In the genomic region with DNA sequence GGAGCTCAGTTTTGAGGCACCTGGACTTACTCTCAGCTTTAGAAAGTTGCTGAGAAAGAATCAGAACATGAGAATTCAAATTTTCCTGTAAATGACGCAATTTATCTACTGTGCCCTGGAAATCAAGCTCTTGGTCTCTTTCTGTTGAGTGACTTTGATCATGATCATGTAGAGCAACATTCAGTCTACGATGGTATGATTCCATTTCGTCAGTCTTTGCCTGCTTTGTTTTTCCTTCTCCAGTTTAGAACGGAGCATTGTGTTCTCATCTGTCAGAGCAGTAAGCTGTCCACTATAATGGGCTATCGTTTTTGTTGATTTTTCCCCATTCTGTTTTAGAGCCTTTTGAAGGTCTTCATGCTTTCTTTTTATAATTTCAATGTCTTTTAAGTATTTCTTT, we compare ENCODE assay signal across 22 cellular contexts. TPM values are rescaled to one million over a fixed set of nuclear protein-coding genes. Genes with fewer than 3 reads are reported as not detected.
DNase-seq lines count a peak whose midpoint lies in the region; ATAC-seq, FAIRE-seq and TF ChIP-seq lines count a peak whose summit lies in the region.
"Had no signal": no experiment of that assay in that cellular context is flagged by ENCODE, and none has a peak within 500 bp of the region (broad histone marks: within the 10 kb centered on the region; RNA-seq: fewer than 3 reads in every experiment).

No MANE protein-coding gene starts in this region.

- H3K36me3 ChIP-seq in thoracic aorta (peaks cover 25% of the 10 kb centered on the region), A673 (ENCODE audit: insufficient read depth, low read length, poor library complexity, severe bottlenecking) (peaks cover 32% of the 10 kb centered on the region)

- no peaks in the 10 kb centered on the region for H3K27me3 Mint-ChIP-seq in central memory CD8-positive, alpha-beta T cell
- H3K27me3 Mint-ChIP-seq in osteocyte (ENCODE audit: unreplicated experiment) = no peaks in the 10 kb centered on the region
- H3K27me3 Mint-ChIP-seq in stimulated activated naive CD8-positive, alpha-beta T cell treated with anti-CD3 and anti-CD28 coated beads, Interleukin-15, amount 100 ng/mL, for 72 hours = no peaks in the 10 kb centered on the region
- H3K27me3 Mint-ChIP-seq: IgD-negative memory B cell had no signal

- no TSS peak for BruUV-seq in A673 (replicated peaks; lab: Mats Ljungman, UMichigan)

- CTCF ChIA-PET in A673 (lab: Charles Lee) = no interaction called here

- H3K4me1 ChIP-seq in thoracic aorta (ENCODE audit: control insufficient read depth in 1 of 2, low read depth in 2 of 2) (peaks cover 21 to 76% of the 10 kb centered on the region in 2 donors), A673 (ENCODE audit: insufficient read depth, low read length, poor library complexity, severe bottlenecking) (no peaks in the 10 kb centered on the region)

- H3K4me3 Mint-ChIP-seq in central memory CD8-positive, alpha-beta T cell = no peak overlapping the region
- H3K4me3 Mint-ChIP-seq in osteocyte (ENCODE audit: unreplicated experiment) = no peak overlapping the region
- H3K4me3 Mint-ChIP-seq in stimulated activated naive CD8-positive, alpha-beta T cell treated with anti-CD3 and anti-CD28 coated beads, Interleukin-15, amount 100 ng/mL, for 72 hours = no peak overlapping the region
- H3K4me3 Mint-ChIP-seq: CD8-positive, alpha-beta T cell; IgD-negative memory B cell had no signal

- H3K9me3 Mint-ChIP-seq in central memory CD8-positive, alpha-beta T cell = no peaks in the 10 kb centered on the region
- no peaks in the 10 kb centered on the region for H3K9me3 Mint-ChIP-seq in osteocyte (ENCODE audit: unreplicated experiment)
- no peaks in the 10 kb centered on the region for H3K9me3 Mint-ChIP-seq in stimulated activated naive CD8-positive, alpha-beta T cell treated with anti-CD3 and anti-CD28 coated beads, Interleukin-15, amount 100 ng/mL, for 72 hours
- H3K9me3 Mint-ChIP-seq: CD8-positive, alpha-beta T cell; IgD-negative memory B cell had no signal

- H3K27me3 ChIP-seq in thoracic aorta (replicated peaks; ENCODE audit: insufficient read depth) (no peaks in the 10 kb centered on the region), A673 (replicated peaks; ENCODE audit: insufficient read depth, low read depth, low read length, poor library complexity) (no peaks in the 10 kb centered on the region)
- H3K27me3 ChIP-seq: Peyer's patch had no signal

- H3K4me1 Mint-ChIP-seq in central memory CD8-positive, alpha-beta T cell = peaks cover 66% of the 10 kb centered on the region
- H3K4me1 Mint-ChIP-seq in osteocyte (ENCODE audit: unreplicated experiment) = peaks cover 72% of the 10 kb centered on the region
- H3K4me1 Mint-ChIP-seq in stimulated activated naive CD8-positive, alpha-beta T cell treated with anti-CD3 and anti-CD28 coated beads, Interleukin-15, amount 100 ng/mL, for 72 hours = peaks cover 40% of the 10 kb centered on the region

- no peak for ATAC-seq in central memory CD8-positive, alpha-beta T cell (replicated peaks; ENCODE audit: extremely low read depth, poor library complexity, severe bottlenecking)
- no peak for ATAC-seq in thoracic aorta (ENCODE audit: insufficient number of reproducible peaks, low FRiP score, low read depth)
- ATAC-seq in stimulated activated naive CD8-positive, alpha-beta T cell treated with anti-CD3 and anti-CD28 coated beads, Interleukin-15, amount 100 ng/mL, for 72 hours = no peak
- ATAC-seq: CD8-positive, alpha-beta T cell; GM12878 had no signal

- H3K27ac ChIP-seq in thoracic aorta (peak overlapping the region; percentile 10 to 41), A673 (ENCODE audit: low read depth, low read length, poor library complexity, severe bottlenecking) (no peak overlapping the region)
- H3K27ac ChIP-seq: Peyer's patch had no signal

- H3K9me3 ChIP-seq in thoracic aorta = no peaks in the 10 kb centered on the region
- no peaks in the 10 kb centered on the region for H3K9me3 ChIP-seq in A673 (ENCODE audit: low read depth, low read length, poor library complexity, severe bottlenecking)
- H3K9me3 ChIP-seq: Peyer's patch had no signal

- peaks cover 66% of the 10 kb centered on the region for H3K36me3 Mint-ChIP-seq in central memory CD8-positive, alpha-beta T cell (ENCODE audit: insufficient read depth)
- peaks cover 63% of the 10 kb centered on the region for H3K36me3 Mint-ChIP-seq in osteocyte (ENCODE audit: unreplicated experiment)

- peak overlapping the region; percentile 29 for H3K27ac Mint-ChIP-seq in central memory CD8-positive, alpha-beta T cell (ENCODE audit: low read depth)
- H3K27ac Mint-ChIP-seq in osteocyte (ENCODE audit: unreplicated experiment) = peak overlapping the region; percentile 4
- no peak overlapping the region for H3K27ac Mint-ChIP-seq in stimulated activated naive CD8-positive, alpha-beta T cell treated with anti-CD3 and anti-CD28 coated beads, Interleukin-15, amount 100 ng/mL, for 72 hours
- H3K27ac Mint-ChIP-seq: CD8-positive, alpha-beta T cell; IgD-negative memory B cell had no signal

- no peak for DNase-seq in central memory CD8-positive, alpha-beta T cell (ENCODE audit: low spot score in 2 of 2)
- DNase-seq in frontal cortex (ENCODE audit: low spot score in 2 of 2) (no peak), osteocyte (ENCODE audit: extremely low spot score, unreplicated experiment) (no peak), thoracic aorta (ENCODE audit: low spot score) (no peak), A673 (ENCODE audit: low spot score) (no peak), NCI-H226 (no peak)
- DNase-seq in stimulated activated naive CD8-positive, alpha-beta T cell treated with anti-CD3 and anti-CD28 coated beads, Interleukin-15, amount 100 ng/mL, for 72 hours = no peak
- DNase-seq: ACHN; C1 segment of cervical spinal cord; CD8-positive, alpha-beta T cell; DND-41; H7; MV-4-11; NCI-H1105 treated with DMSO at 0.1 percent for 48 hours; NCI-H1694; NCI-H2081 treated with DMSO at 0.1 percent for 48 hours; NCI-H2171 treated with DMSO at 0.1 percent for 48 hours; NCI-H446; NCI-H526; Peyer's patch had no signal

- FAIRE-seq in frontal cortex (lab: Jason Lieb, UNC) = peak; percentile 34
- FAIRE-seq: GM12878 had no signal

- H3K4me3 ChIP-seq in thoracic aorta (no peak overlapping the region), A673 (ENCODE audit: low read depth, low read length, poor library complexity, severe bottlenecking) (no peak overlapping the region)
- H3K4me3 ChIP-seq: GM12878, Peyer's patch had no signal

- intact Hi-C loops in A673 (cut with micrococcal nuclease; ENCODE audit: unreplicated experiment) = no loop called here

- POLR2A ChIA-PET in A673 (lab: Charles Lee; ENCODE audit: low non-redundant PET) = no interaction called here

- TF ChIP-seq CTCF in osteocyte (IDR thresholded peaks at IDR 0.05) = no peak
- TF ChIP-seq CTCF in thoracic aorta (IDR thresholded peaks at IDR 0.05) = no peak
- TF ChIP-seq CTCF in A673 (conservative IDR thresholded peaks at IDR 0.05; ENCODE audit: low read depth, low read length) = no peak

RNA-seq across cellular contexts. Expression of a gene that starts 20.7 kb away (rescaled TPM):
- 26.5 TPM for total RNA-seq in frontal cortex
- total RNA-seq in osteocyte = 93.0 and 99.6 TPM in 2 replicates
- 100 to 1,000 TPM in 1 of 2 donors, 10 to 100 TPM in 1; 65.4 to 124 TPM for total RNA-seq in thoracic aorta
- total RNA-seq in A673 (2021) = 59.8 and 62.8 TPM in 2 replicates

RNA-seq across cellular contexts. Expression of a gene that starts 34.2 kb away (rescaled TPM):
- total RNA-seq in frontal cortex (0.41 TPM), osteocyte (2.5 and 3.5 TPM in 2 replicates), thoracic aorta (1 to 10 TPM; 8.4 to 9.9 TPM), A673 (2021) (2.0 and 2.5 TPM in 2 replicates)

Comparison
In these comparisons a context has a peak if more than half of its experiments do, and no peak if none do; other contexts are left out.
1. H3K27ac Mint-ChIP-seq: peak in central memory CD8-positive, alpha-beta T cell (single experiment) and osteocyte (single experiment); none in stimulated activated naive CD8-positive, alpha-beta T cell treated with anti-CD3 and anti-CD28 coated beads, Interleukin-15, amount 100 ng/mL, for 72 hours (0 of 2).